Comparison of ENCODE assay signal across 1 cellular context in genomic region chr10:1515780-1516491, GRCh38.
TF ChIP-seq lines count a peak whose summit lies in the region.

No MANE protein-coding gene starts in this region.

TF ChIP-seq in GM23338, 12 proteins besides CTCF, POLR2A, EP300 and RAD21 (continued from another document):
- TF ChIP-seq ZNF462 (CRISPR knock-in tag; IDR thresholded peaks at IDR 0.05) (no peak), JUNB (IDR thresholded peaks at IDR 0.05; ENCODE audit: unreplicated experiment) (no peak)
